21 cellular contexts compared by ENCODE assay signal in genomic region chr14:29645117-29645516, GRCh38.
"Had no signal": no experiment of that assay in that cellular context is flagged by ENCODE, and none has a peak within 500 bp of the region (broad histone marks: within the 10 kb centered on the region; RNA-seq: fewer than 3 reads in every experiment).

No MANE protein-coding gene starts in this region.

- H3K27ac ChIP-seq: ascending aorta, foreskin keratinocyte, heart left ventricle, pancreas, psoas muscle, spleen, tibial nerve had no signal

- H3K4me1 ChIP-seq: ascending aorta, foreskin keratinocyte, heart left ventricle, psoas muscle, spleen had no signal

- H3K9me3 ChIP-seq: pancreas had no signal

- ATAC-seq: esophagus mucosa; foreskin keratinocyte; heart left ventricle; naive thymus-derived CD8-positive, alpha-beta T cell; psoas muscle had no signal

- H3K4me3 ChIP-seq: adrenal gland, ascending aorta, heart left ventricle, pancreas, psoas muscle, spleen, tibial nerve had no signal

- H3K36me3 ChIP-seq: adrenal gland, heart left ventricle, pancreas, spleen had no signal

- H3K27me3 ChIP-seq: adrenal gland, ascending aorta, foreskin keratinocyte, heart left ventricle, pancreas, spleen, tibial nerve had no signal

- DNase-seq: activated CD4-positive, alpha-beta T cell treated with anti-CD3 and anti-CD28 coated beads for 4 hours; activated CD4-positive, alpha-beta T cell treated with anti-CD3 and anti-CD28 coated beads, Interleukin-2, amount 50 U/mL, for 4 hours; activated CD8-positive, alpha-beta memory T cell treated with anti-CD3 and anti-CD28 coated beads for 24 hours; activated effector memory CD4-positive, alpha-beta T cell treated with Interleukin-2 at 50 U/mL for 16 hours; activated naive CD4-positive, alpha-beta T cell treated with Interleukin-2 at 50 U/mL for 16 hours; adrenal gland; caudate nucleus; heart left ventricle; hypothalamus; immature natural killer cell; naive thymus-derived CD8-positive, alpha-beta T cell; nucleus accumbens; pancreas; psoas muscle; spleen; stimulated activated naive CD4-positive, alpha-beta T cell; T1000 had no signal
